In the genomic region with DNA sequence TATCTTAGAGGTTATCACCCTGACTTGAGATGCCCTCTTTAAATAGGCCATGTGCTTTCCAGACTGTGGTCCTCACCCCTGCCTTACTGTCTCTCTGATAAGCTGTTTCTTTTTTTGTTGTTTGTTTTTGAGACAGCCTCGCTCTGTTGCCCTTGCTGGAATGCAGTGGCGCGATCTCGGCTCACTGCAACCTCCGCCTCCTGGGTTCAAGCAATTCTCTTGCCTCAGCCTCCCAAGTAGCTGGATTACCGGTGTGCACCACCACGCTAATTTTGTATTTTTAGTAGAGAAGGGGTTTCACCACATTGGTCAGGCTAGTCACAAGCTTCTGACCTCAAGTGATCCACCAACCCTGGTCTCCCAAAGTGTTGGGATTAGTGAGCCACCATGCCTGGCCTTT, we compare ENCODE assay signal across 27 cellular contexts. TPM values are rescaled to one million over a fixed set of nuclear protein-coding genes. Genes with fewer than 3 reads are reported as not detected.
DNase-seq lines count a peak whose midpoint lies in the region; ATAC-seq, FAIRE-seq and TF ChIP-seq lines count a peak whose summit lies in the region.
"Had no signal": no experiment of that assay in that cellular context is flagged by ENCODE, and none has a peak within 500 bp of the region (broad histone marks: within the 10 kb centered on the region; RNA-seq: fewer than 3 reads in every experiment).

No MANE protein-coding gene starts in this region.

- peak; percentile 32 for FAIRE-seq in K562 (lab: Jason Lieb, UNC)
- FAIRE-seq: colon, keratinocyte, TTC549 had no signal

- H3K36me3 ChIP-seq in BLaER1 treated with 17β-estradiol and CSF1 and Interleukin-3, amounts not matched to agents 10 nM and 100 nM = no peaks in the 10 kb centered on the region
- H3K36me3 ChIP-seq in K562 (ENCODE audit: control insufficient read depth, insufficient read depth, low read length) = no peaks in the 10 kb centered on the region
- H3K36me3 ChIP-seq: upper lobe of left lung had no signal

- no peak for TF ChIP-seq RAD21 in K562 (CRISPR knock-in tag; conservative IDR thresholded peaks at IDR 0.05 in 1 of 2, IDR thresholded peaks at IDR 0.05 in 1 of 2)

- POLR2A ChIA-PET in K562 (lab: Yijun Ruan, JAX) = interaction anchor here (0.8 to 1.7 kb wide), 2 partner anchors 8 to 45 kb away, joined by 3 to 4 read pairs; no protein-coding TSS in a partner anchor

- H3K27ac ChIP-seq in BLaER1 treated with 17β-estradiol and CSF1 and Interleukin-3, amounts not matched to agents 10 nM and 100 nM = peak overlapping the region in 4 of 11 experiments; percentile 1 to 53 (median 34); a peak in 5 of 22 replicates
- H3K27ac ChIP-seq in K562 (ENCODE audit: extremely low read depth, low read depth, low read length) = no peak overlapping the region
- H3K27ac ChIP-seq: psoas muscle, upper lobe of left lung had no signal

- no peaks in the 10 kb centered on the region for H3K9me1 ChIP-seq in K562 (ENCODE audit: control insufficient read depth, insufficient read depth, low read length)

- no peaks in the 10 kb centered on the region for H3K27me3 ChIP-seq in BLaER1 treated with 17β-estradiol and CSF1 and Interleukin-3, amounts not matched to agents 10 nM and 100 nM
- no peaks in the 10 kb centered on the region for H3K27me3 ChIP-seq in K562 (ENCODE audit: control insufficient read depth in 2 of 2, insufficient read depth in 2 of 2, low read length in 2 of 2)
- H3K27me3 ChIP-seq: upper lobe of left lung had no signal

- intact Hi-C loops in K562 (cut with micrococcal nuclease) = no loop called here

- TF ChIP-seq EP300 in K562 (IDR thresholded peaks at IDR 0.05; ENCODE audit: low read length) = no peak

- 63% methylated on average over 5 of the region's 7 CpGs for WGBS in K562 (ENCODE audit: insufficient coverage, low coverage, missing lambda C conversion rate)

- no peak for TF ChIP-seq POLR2A in K562 (conservative IDR thresholded peaks at IDR 0.05)

- no peaks in the 10 kb centered on the region for H3K79me2 ChIP-seq in K562 (ENCODE audit: control insufficient read depth, insufficient read depth, low read length)

- CTCF ChIA-PET in K562 (lab: Yijun Ruan, JAX; ENCODE audit: low intra/inter-chr PET ratio) = no interaction called here

- H3K9me3 ChIP-seq in BLaER1 treated with 17β-estradiol and CSF1 and Interleukin-3, amounts not matched to agents 10 nM and 100 nM (replicated peaks in 1 of 11) = no peaks in the 10 kb centered on the region
- no peaks in the 10 kb centered on the region for H3K9me3 ChIP-seq in K562 (replicated peaks; ENCODE audit: control insufficient read depth, insufficient read depth, low read depth, low read length)
- H3K9me3 ChIP-seq: psoas muscle, upper lobe of left lung had no signal

- H3K9ac ChIP-seq in BLaER1 treated with 17β-estradiol and CSF1 and Interleukin-3, amounts not matched to agents 10 nM and 100 nM = peak overlapping the region in 1 of 11 experiments; percentile 33; a peak in 1 of 22 replicates
- H3K9ac ChIP-seq in K562 (ENCODE audit: insufficient read depth in 1 of 2, low read depth in 2 of 2, low read length in 2 of 2) = no peak overlapping the region; a peak in 1 of 4 replicates

- BruUV-seq in K562 (replicated peaks; lab: Mats Ljungman, UMichigan) = no TSS peak

- peak overlapping the region in 8 of 11 experiments; percentile 37 to 79 (median 59); a peak in 15 of 22 replicates for H3K4me2 ChIP-seq in BLaER1 treated with 17β-estradiol and CSF1 and Interleukin-3, amounts not matched to agents 10 nM and 100 nM
- H3K4me2 ChIP-seq in K562 (ENCODE audit: insufficient read depth, low read length) = 0 out of 2 replicates have a peak overlapping the region, but pooled peaks have one; percentile 0

- in situ Hi-C loops in K562 (cut with MboI) = no loop called here

- peak overlapping the region; percentile 63 for H2AFZ ChIP-seq in K562 (ENCODE audit: low read depth, low read length)

- no peak for TF ChIP-seq CTCF in K562 (IDR thresholded peaks at IDR 0.05 in 2 of 3, conservative IDR thresholded peaks at IDR 0.05 in 1 of 3; ENCODE audit: insufficient read depth in 2 of 3, low read depth in 1 of 3, low read length in 3 of 3)

- no peak overlapping the region for H3K4me3 ChIP-seq in BLaER1 treated with 17β-estradiol and CSF1 and Interleukin-3, amounts not matched to agents 10 nM and 100 nM
- H3K4me3 ChIP-seq in K562 = no peak overlapping the region
- H3K4me3 ChIP-seq: psoas muscle, upper lobe of left lung had no signal

- ATAC-seq in K562 (no peak), GM21619 (IDR thresholded peaks at IDR 0.05; ENCODE audit: unreplicated experiment) (no peak)
- ATAC-seq: activated T-helper 17 cell treated with anti-CD3 and anti-CD28 coated beads, Interleukin-2, amount 50 U/mL, for 72 hours; psoas muscle; stimulated activated memory B cell treated with anti-CD40 and anti-IgM and Interleukin-4, amounts not matched to agents 10 μg/mL and 1 μg/mL and 100 μg/mL, for 72 hours had no signal

- no peaks in the 10 kb centered on the region for H4K20me1 ChIP-seq in BLaER1 treated with 17β-estradiol and CSF1 and Interleukin-3, amounts not matched to agents 10 nM and 100 nM
- H4K20me1 ChIP-seq in K562 (replicated peaks; ENCODE audit: control insufficient read depth, insufficient read depth, low read length) = no peaks in the 10 kb centered on the region

- peaks cover 9 to 58% (median 49%) of the 10 kb centered on the region in 10 experiments; a peak in 19 of 20 replicates for H3K4me1 ChIP-seq in BLaER1 treated with 17β-estradiol and CSF1 and Interleukin-3, amounts not matched to agents 10 nM and 100 nM
- H3K4me1 ChIP-seq in K562 (replicated peaks in 1 of 2; ENCODE audit: control insufficient read depth in 2 of 2, insufficient read depth in 2 of 2, low read length in 2 of 2) = peaks cover 19 to 32% of the 10 kb centered on the region in 2 experiments; a peak in 4 of 5 replicates
- H3K4me1 ChIP-seq: psoas muscle, upper lobe of left lung had no signal

- DNase-seq in K562 (ENCODE audit: extremely low read depth in 1 of 4, low spot score in 3 of 4) = no peak
- DNase-seq in iPS-NIHi11 (ENCODE audit: low spot score) = no peak
- DNase-seq: activated CD4-positive, alpha-beta memory T cell treated with anti-CD3 and anti-CD28 coated beads, Interleukin-2, amount 10 ng/mL, durations not matched to agents 7 days and 5 days; activated CD4-positive, CD25-positive, alpha-beta regulatory T cell treated with anti-CD3 and anti-CD28 coated beads, Interleukin-2, amount 50 U/mL, for 72 hours; amygdala; DMS79; effector CD8-positive, alpha-beta T cell; erythroblast; GF-D8; glutamatergic neuron; H7; NCI-H446 treated with DMSO at 0.1 percent for 48 hours; nucleus accumbens; psoas muscle; RPMI8226; stimulated activated CD4-positive, alpha-beta T cell treated with anti-CD3 and anti-CD28 coated beads, Interleukin-4, amount 100 ng/mL, for 4 hours; substantia nigra; upper lobe of left lung had no signal

RNA-seq across cellular contexts. Expression of gene SEPTIN12, which starts 0.8 kb away (rescaled TPM):
- total RNA-seq in K562 (2011; cell fraction: chromatin; rRNA removed; ENCODE audit: low replicate concordance) = not detected in 2 replicates
- not detected in 2 replicates for total RNA-seq in K562 (2011; cell fraction: nucleolus; rRNA removed)
- total RNA-seq in K562 (2011; cell fraction: nucleoplasm; rRNA removed) = not detected in 2 replicates
- total RNA-seq in K562 (2014; rRNA removed) (not detected in 2 replicates), K562 (2014; rRNA removed; fragmentation: Illumina TruSeq; extraction: Trizol) (not detected in 2 replicates), K562 (2015; rRNA removed; fragmentation: Illumina TruSeq; extraction: Trizol) (not detected in 2 replicates), K562 (2021) (not detected in 2 replicates)
- polyA plus RNA-seq in K562 (2011; rRNA removed) (not detected in 2 replicates), K562 (2014; fragmentation: Illumina TruSeq; extraction: Trizol) (not detected in 2 replicates), K562 (2014; fragmentation: Nextera tagmentation; extraction: Ambion mirVana) (not detected), K562 (2014; rRNA removed) (not detected in 2 replicates)
- not detected in 2 replicates for polyA plus RNA-seq in K562 (2011; cell fraction: cytosol; rRNA removed)
- 0.21 TPM in 1 of 2 replicates, not detected in the other for polyA plus RNA-seq in K562 (2011; cell fraction: nucleus; rRNA removed)
- not detected in 2 replicates for polyA plus RNA-seq in K562 (2012)
- polyA minus RNA-seq in K562 (2011; rRNA and poly(A)+ RNA removed) = not detected in 2 replicates
- not detected in 2 replicates for polyA minus RNA-seq in K562 (2011; cell fraction: cytosol; rRNA and poly(A)+ RNA removed)
- not detected in 2 replicates for polyA minus RNA-seq in K562 (2011; cell fraction: nucleus; rRNA and poly(A)+ RNA removed)
- total RNA-seq: activated CD4-positive, alpha-beta memory T cell treated with anti-CD3 and anti-CD28 coated beads, Interleukin-2, amount 10 ng/mL, durations not matched to agents 7 days and 5 days; activated T-helper 17 cell treated with anti-CD3 and anti-CD28 coated beads, Interleukin-2, amount 50 U/mL, for 72 hours; H7; liver; psoas muscle; upper lobe of left lung had no signal
- polyA plus RNA-seq: BJ, keratinocyte, liver had no signal

RNA-seq across cellular contexts. Expression of gene SMIM22, which starts 6.3 kb away (rescaled TPM):
- not detected in 2 replicates for total RNA-seq in K562 (2011; cell fraction: chromatin; rRNA removed; ENCODE audit: low replicate concordance)
- not detected in 2 replicates for total RNA-seq in K562 (2011; cell fraction: nucleolus; rRNA removed)
- not detected in 2 replicates for total RNA-seq in K562 (2011; cell fraction: nucleoplasm; rRNA removed)
- total RNA-seq in K562 (2014; rRNA removed) (not detected in 2 replicates), K562 (2014; rRNA removed; fragmentation: Illumina TruSeq; extraction: Trizol) (not detected in 2 replicates), K562 (2015; rRNA removed; fragmentation: Illumina TruSeq; extraction: Trizol) (not detected in 2 replicates), K562 (2021) (not detected in 2 replicates)
- polyA plus RNA-seq in K562 (2011; rRNA removed) (not detected in 2 replicates), K562 (2014; fragmentation: Illumina TruSeq; extraction: Trizol) (not detected in 2 replicates), K562 (2014; fragmentation: Nextera tagmentation; extraction: Ambion mirVana) (not detected), K562 (2014; rRNA removed) (not detected in 2 replicates)
- polyA plus RNA-seq in K562 (2011; cell fraction: cytosol; rRNA removed) = 0.97 TPM in 1 of 2 replicates, not detected in the other
- not detected in 2 replicates for polyA plus RNA-seq in K562 (2011; cell fraction: nucleus; rRNA removed)
- 0.42 TPM in 1 of 2 replicates, not detected in the other for polyA plus RNA-seq in K562 (2012)
- not detected in 2 replicates for polyA minus RNA-seq in K562 (2011; rRNA and poly(A)+ RNA removed)
- polyA minus RNA-seq in K562 (2011; cell fraction: cytosol; rRNA and poly(A)+ RNA removed) = not detected in 2 replicates
- polyA minus RNA-seq in K562 (2011; cell fraction: nucleus; rRNA and poly(A)+ RNA removed) = not detected in 2 replicates
- total RNA-seq: activated CD4-positive, alpha-beta memory T cell treated with anti-CD3 and anti-CD28 coated beads, Interleukin-2, amount 10 ng/mL, durations not matched to agents 7 days and 5 days; activated T-helper 17 cell treated with anti-CD3 and anti-CD28 coated beads, Interleukin-2, amount 50 U/mL, for 72 hours; H7; psoas muscle had no signal
- polyA plus RNA-seq: BJ had no signal

RNA-seq across cellular contexts. Expression of gene ROGDI, which starts 13.5 kb away (rescaled TPM):
- 11.5 and 33.7 TPM in 2 replicates for total RNA-seq in K562 (2011; cell fraction: chromatin; rRNA removed; ENCODE audit: low replicate concordance)
- 25.3 and 25.8 TPM in 2 replicates for total RNA-seq in K562 (2011; cell fraction: nucleolus; rRNA removed)
- 16.5 and 22.7 TPM in 2 replicates for total RNA-seq in K562 (2011; cell fraction: nucleoplasm; rRNA removed)
- 22.2 and 25.3 TPM in 2 replicates for total RNA-seq in K562 (2014; rRNA removed)
- total RNA-seq in K562 (2014; rRNA removed; fragmentation: Illumina TruSeq; extraction: Trizol) = 4.9 and 8.2 TPM in 2 replicates
- 16.8 and 18.3 TPM in 2 replicates for total RNA-seq in K562 (2015; rRNA removed; fragmentation: Illumina TruSeq; extraction: Trizol)
- 24.4 and 28.4 TPM in 2 replicates for total RNA-seq in K562 (2021)
- 13.1 and 19.3 TPM in 2 replicates for polyA plus RNA-seq in K562 (2011; rRNA removed)
- polyA plus RNA-seq in K562 (2011; cell fraction: cytosol; rRNA removed) = 26.0 and 56.4 TPM in 2 replicates
- 80.7 and 101 TPM in 2 replicates for polyA plus RNA-seq in K562 (2011; cell fraction: nucleus; rRNA removed)
- 24.8 and 32.1 TPM in 2 replicates for polyA plus RNA-seq in K562 (2012)
- 16.5 and 24.8 TPM in 2 replicates for polyA plus RNA-seq in K562 (2014; fragmentation: Illumina TruSeq; extraction: Trizol)
- 1 to 10 TPM in 1 of 2 experiments, under 1 TPM in 1; 0.97 to 1.1 TPM for polyA plus RNA-seq in K562 (2014; fragmentation: Nextera tagmentation; extraction: Ambion mirVana)
- polyA plus RNA-seq in K562 (2014; rRNA removed) = 36.1 and 37.3 TPM in 2 replicates
- 2.8 and 5.1 TPM in 2 replicates for polyA minus RNA-seq in K562 (2011; rRNA and poly(A)+ RNA removed)
- 6.8 and 9.5 TPM in 2 replicates for polyA minus RNA-seq in K562 (2011; cell fraction: cytosol; rRNA and poly(A)+ RNA removed)
- 8.1 and 10.2 TPM in 2 replicates for polyA minus RNA-seq in K562 (2011; cell fraction: nucleus; rRNA and poly(A)+ RNA removed)

RNA-seq across cellular contexts. Expression of gene ZNF500, which starts 21.9 kb away (rescaled TPM):
- total RNA-seq in K562 (2011; cell fraction: chromatin; rRNA removed; ENCODE audit: low replicate concordance) = 16.3 and 42.5 TPM in 2 replicates
- 25.9 and 29.5 TPM in 2 replicates for total RNA-seq in K562 (2011; cell fraction: nucleolus; rRNA removed)
- total RNA-seq in K562 (2011; cell fraction: nucleoplasm; rRNA removed) = 22.4 and 27.7 TPM in 2 replicates
- total RNA-seq in K562 (2014; rRNA removed) (8.5 and 8.9 TPM in 2 replicates), K562 (2014; rRNA removed; fragmentation: Illumina TruSeq; extraction: Trizol) (3.5 and 3.8 TPM in 2 replicates), K562 (2015; rRNA removed; fragmentation: Illumina TruSeq; extraction: Trizol) (5.3 and 8.0 TPM in 2 replicates), K562 (2021) (16.4 and 20.8 TPM in 2 replicates)
- polyA plus RNA-seq in K562 (2011; rRNA removed) (4.5 and 7.4 TPM in 2 replicates), K562 (2014; fragmentation: Illumina TruSeq; extraction: Trizol) (5.3 and 8.5 TPM in 2 replicates), K562 (2014; fragmentation: Nextera tagmentation; extraction: Ambion mirVana) (under 1 TPM; 0.80 to 0.84 TPM), K562 (2014; rRNA removed) (7.0 and 12.1 TPM in 2 replicates)
- 7.7 and 11.0 TPM in 2 replicates for polyA plus RNA-seq in K562 (2011; cell fraction: cytosol; rRNA removed)
- 12.9 and 18.2 TPM in 2 replicates for polyA plus RNA-seq in K562 (2011; cell fraction: nucleus; rRNA removed)
- polyA plus RNA-seq in K562 (2012) = 5.2 and 7.5 TPM in 2 replicates
- polyA minus RNA-seq in K562 (2011; rRNA and poly(A)+ RNA removed) = 4.9 and 5.7 TPM in 2 replicates
- 4.1 and 7.2 TPM in 2 replicates for polyA minus RNA-seq in K562 (2011; cell fraction: cytosol; rRNA and poly(A)+ RNA removed)
- polyA minus RNA-seq in K562 (2011; cell fraction: nucleus; rRNA and poly(A)+ RNA removed) = 5.7 and 7.8 TPM in 2 replicates

RNA-seq across cellular contexts. Expression of gene DNAAF8, which starts 54.6 kb away (rescaled TPM):
- 0.19 TPM in 1 of 2 replicates, not detected in the other for total RNA-seq in K562 (2011; cell fraction: chromatin; rRNA removed; ENCODE audit: low replicate concordance)
- 0.33 and 0.39 TPM in 2 replicates for total RNA-seq in K562 (2011; cell fraction: nucleolus; rRNA removed)
- total RNA-seq in K562 (2011; cell fraction: nucleoplasm; rRNA removed) = 0.15 TPM in 2 replicates
- total RNA-seq in K562 (2014; rRNA removed) (not detected in 2 replicates), K562 (2014; rRNA removed; fragmentation: Illumina TruSeq; extraction: Trizol) (not detected in 2 replicates), K562 (2015; rRNA removed; fragmentation: Illumina TruSeq; extraction: Trizol) (not detected in 2 replicates), K562 (2021) (not detected in 2 replicates)
- polyA plus RNA-seq in K562 (2011; rRNA removed) (0.04 and 0.11 TPM in 2 replicates), K562 (2014; fragmentation: Illumina TruSeq; extraction: Trizol) (0.10 TPM in 1 of 2 replicates, not detected in the other), K562 (2014; fragmentation: Nextera tagmentation; extraction: Ambion mirVana) (not detected), K562 (2014; rRNA removed) (0.12 TPM in 1 of 2 replicates, not detected in the other)
- 0.07 and 0.10 TPM in 2 replicates for polyA plus RNA-seq in K562 (2011; cell fraction: cytosol; rRNA removed)
- 0.07 and 0.40 TPM in 2 replicates for polyA plus RNA-seq in K562 (2011; cell fraction: nucleus; rRNA removed)
- 0.16 and 0.26 TPM in 2 replicates for polyA plus RNA-seq in K562 (2012)
- polyA minus RNA-seq in K562 (2011; rRNA and poly(A)+ RNA removed) = not detected in 2 replicates
- polyA minus RNA-seq in K562 (2011; cell fraction: cytosol; rRNA and poly(A)+ RNA removed) = not detected in 2 replicates
- polyA minus RNA-seq in K562 (2011; cell fraction: nucleus; rRNA and poly(A)+ RNA removed) = 0.33 TPM in 1 of 2 replicates, not detected in the other
- total RNA-seq: activated CD4-positive, alpha-beta memory T cell treated with anti-CD3 and anti-CD28 coated beads, Interleukin-2, amount 10 ng/mL, durations not matched to agents 7 days and 5 days; activated T-helper 17 cell treated with anti-CD3 and anti-CD28 coated beads, Interleukin-2, amount 50 U/mL, for 72 hours had no signal
